ENCODE assay signal across 1 cellular context in genomic region chr11:129625930-129626329, GRCh38.
TF ChIP-seq lines count a peak whose summit lies in the region.

No MANE protein-coding gene starts in this region.

TF ChIP-seq in GM23338, 12 proteins besides CTCF, POLR2A, EP300 and RAD21:
- TF ChIP-seq EZH2 (IDR thresholded peaks at IDR 0.05; ENCODE audit: low read depth, unreplicated experiment), result no peak
- TF ChIP-seq ZNF331 (CRISPR knock-in tag; IDR thresholded peaks at IDR 0.05; ENCODE audit: low read depth), result no peak
- TF ChIP-seq ETS1 (IDR thresholded peaks at IDR 0.05), result no peak
- no peak for TF ChIP-seq ZNF462 (CRISPR knock-in tag; IDR thresholded peaks at IDR 0.05)
- no peak for TF ChIP-seq NANOG (IDR thresholded peaks at IDR 0.05; ENCODE audit: borderline replicate concordance)
- no peak for TF ChIP-seq REST (IDR thresholded peaks at IDR 0.05; ENCODE audit: unreplicated experiment)
- no peak for TF ChIP-seq STAT1 (IDR thresholded peaks at IDR 0.05; ENCODE audit: unreplicated experiment)
- TF ChIP-seq CREB1 (CRISPR knock-in tag; IDR thresholded peaks at IDR 0.05; ENCODE audit: low read depth), result no peak
